ENCODE assay signal across 23 cellular contexts in genomic region chr19:48650974-48651681, GRCh38. TPM values are rescaled to one million over a fixed set of nuclear protein-coding genes. Genes with fewer than 3 reads are reported as not detected.
DNase-seq lines count a peak whose midpoint lies in the region; ATAC-seq and TF ChIP-seq lines count a peak whose summit lies in the region.
"Had no signal": no experiment of that assay in that cellular context is flagged by ENCODE, and none has a peak within 500 bp of the region (broad histone marks: within the 10 kb centered on the region; RNA-seq: fewer than 3 reads in every experiment).

No MANE protein-coding gene starts in this region.

- CTCF ChIA-PET in RWPE1 (lab: Yijun Ruan, JAX) = interaction anchor here (0.6 to 0.7 kb wide), 2 partner anchors 13 to 194 kb away, joined by 3 read pairs; no protein-coding TSS in a partner anchor

- DNase-seq in activated naive CD8-positive, alpha-beta T cell treated with anti-CD3 and anti-CD28 coated beads, Interleukin-2, amount 10 ng/mL, durations not matched to agents 7 days and 5 days = no peak
- no peak for DNase-seq in activated naive CD8-positive, alpha-beta T cell treated with anti-CD3 and anti-CD28 coated beads, Interleukin-2, amount 50 U/mL, for 24 hours
- no peak for DNase-seq in RWPE1 (ENCODE audit: low spot score)
- DNase-seq in effector memory CD8-positive, alpha-beta T cell = no peak
- no peak for DNase-seq in stimulated activated naive B cell treated with anti-CD40 and anti-IgM and Interleukin-4, amounts not matched to agents 10 μg/mL and 1 μg/mL and 100 μg/mL, for 72 hours
- no peak for DNase-seq in activated T-cell treated with anti-CD3 and anti-CD28 coated beads, Interleukin-2, amount 50 U/mL, for 1 hour
- DNase-seq: DND-41, GDM1, MG63, NCI-H1105, NCI-H187, NCI-H2171 treated with DMSO at 0.1 percent for 48 hours, NCI-H82, Right ventricle myocardium superior had no signal

- H3K4me3 Mint-ChIP-seq in activated naive CD8-positive, alpha-beta T cell treated with anti-CD3 and anti-CD28 coated beads, Interleukin-2, amount 10 ng/mL, durations not matched to agents 7 days and 5 days = no peak overlapping the region
- H3K4me3 Mint-ChIP-seq in activated naive CD8-positive, alpha-beta T cell treated with anti-CD3 and anti-CD28 coated beads, Interleukin-2, amount 50 U/mL, for 24 hours = no peak overlapping the region
- H3K4me3 Mint-ChIP-seq in effector memory CD8-positive, alpha-beta T cell = no peak overlapping the region
- no peak overlapping the region for H3K4me3 Mint-ChIP-seq in stimulated activated naive B cell treated with anti-CD40 and anti-IgM and Interleukin-4, amounts not matched to agents 10 μg/mL and 1 μg/mL and 100 μg/mL, for 72 hours

- H3K36me3 Mint-ChIP-seq in activated naive CD8-positive, alpha-beta T cell treated with anti-CD3 and anti-CD28 coated beads, Interleukin-2, amount 10 ng/mL, durations not matched to agents 7 days and 5 days = no peaks in the 10 kb centered on the region
- no peaks in the 10 kb centered on the region for H3K36me3 Mint-ChIP-seq in activated naive CD8-positive, alpha-beta T cell treated with anti-CD3 and anti-CD28 coated beads, Interleukin-2, amount 50 U/mL, for 24 hours (ENCODE audit: low read depth)
- peaks cover 7% of the 10 kb centered on the region for H3K36me3 Mint-ChIP-seq in effector memory CD8-positive, alpha-beta T cell (ENCODE audit: insufficient read depth)
- no peaks in the 10 kb centered on the region for H3K36me3 Mint-ChIP-seq in stimulated activated naive B cell treated with anti-CD40 and anti-IgM and Interleukin-4, amounts not matched to agents 10 μg/mL and 1 μg/mL and 100 μg/mL, for 72 hours

- peak overlapping the region; percentile 19 for H3K27ac Mint-ChIP-seq in activated naive CD8-positive, alpha-beta T cell treated with anti-CD3 and anti-CD28 coated beads, Interleukin-2, amount 10 ng/mL, durations not matched to agents 7 days and 5 days
- H3K27ac Mint-ChIP-seq in activated naive CD8-positive, alpha-beta T cell treated with anti-CD3 and anti-CD28 coated beads, Interleukin-2, amount 50 U/mL, for 24 hours = no peak overlapping the region
- H3K27ac Mint-ChIP-seq in effector memory CD8-positive, alpha-beta T cell = peak overlapping the region; percentile 71 to 86
- peak overlapping the region; percentile 27 for H3K27ac Mint-ChIP-seq in stimulated activated naive B cell treated with anti-CD40 and anti-IgM and Interleukin-4, amounts not matched to agents 10 μg/mL and 1 μg/mL and 100 μg/mL, for 72 hours

- H3K9me3 Mint-ChIP-seq in activated naive CD8-positive, alpha-beta T cell treated with anti-CD3 and anti-CD28 coated beads, Interleukin-2, amount 10 ng/mL, durations not matched to agents 7 days and 5 days = no peaks in the 10 kb centered on the region
- H3K9me3 Mint-ChIP-seq in activated naive CD8-positive, alpha-beta T cell treated with anti-CD3 and anti-CD28 coated beads, Interleukin-2, amount 50 U/mL, for 24 hours = no peaks in the 10 kb centered on the region
- no peaks in the 10 kb centered on the region for H3K9me3 Mint-ChIP-seq in effector memory CD8-positive, alpha-beta T cell
- H3K9me3 Mint-ChIP-seq in stimulated activated naive B cell treated with anti-CD40 and anti-IgM and Interleukin-4, amounts not matched to agents 10 μg/mL and 1 μg/mL and 100 μg/mL, for 72 hours = no peaks in the 10 kb centered on the region

- peak overlapping the region; percentile 15 for H3K27ac ChIP-seq in RWPE1
- H3K27ac ChIP-seq: C4-2B, HL-60, KMS-11 had no signal

- ATAC-seq in activated naive CD8-positive, alpha-beta T cell treated with anti-CD3 and anti-CD28 coated beads, Interleukin-2, amount 10 ng/mL, durations not matched to agents 7 days and 5 days (ENCODE audit: low read depth) = no peak
- ATAC-seq in activated naive CD8-positive, alpha-beta T cell treated with anti-CD3 and anti-CD28 coated beads, Interleukin-2, amount 50 U/mL, for 24 hours = no peak
- no peak for ATAC-seq in effector memory CD8-positive, alpha-beta T cell (replicated peaks)
- no peak for ATAC-seq in stimulated activated naive B cell treated with anti-CD40 and anti-IgM and Interleukin-4, amounts not matched to agents 10 μg/mL and 1 μg/mL and 100 μg/mL, for 72 hours (replicated peaks)
- ATAC-seq in HG02623 (IDR thresholded peaks at IDR 0.05; ENCODE audit: unreplicated experiment) (no peak), GM18867 (IDR thresholded peaks at IDR 0.05; ENCODE audit: unreplicated experiment) (no peak)
- ATAC-seq: Panc1, SK-N-SH treated with all-trans-retinoic acid at 6 μM for 48 hours had no signal

- H3K4me1 Mint-ChIP-seq in activated naive CD8-positive, alpha-beta T cell treated with anti-CD3 and anti-CD28 coated beads, Interleukin-2, amount 10 ng/mL, durations not matched to agents 7 days and 5 days = peaks cover 19% of the 10 kb centered on the region
- H3K4me1 Mint-ChIP-seq in activated naive CD8-positive, alpha-beta T cell treated with anti-CD3 and anti-CD28 coated beads, Interleukin-2, amount 50 U/mL, for 24 hours = peaks cover 25% of the 10 kb centered on the region
- peaks cover 18 to 23% of the 10 kb centered on the region in 2 donors for H3K4me1 Mint-ChIP-seq in effector memory CD8-positive, alpha-beta T cell (ENCODE audit: low read depth in 2 of 2)
- peaks cover 22 to 26% of the 10 kb centered on the region in 2 donors for H3K4me1 Mint-ChIP-seq in stimulated activated naive B cell treated with anti-CD40 and anti-IgM and Interleukin-4, amounts not matched to agents 10 μg/mL and 1 μg/mL and 100 μg/mL, for 72 hours

- POLR2A ChIA-PET in activated naive CD8-positive, alpha-beta T cell treated with anti-CD3 and anti-CD28 coated beads, Interleukin-2, amount 10 ng/mL, durations not matched to agents 7 days and 5 days (lab: Charles Lee) = no interaction called here
- POLR2A ChIA-PET in RWPE1 (lab: Yijun Ruan, JAX; ENCODE audit: low non-redundant PET) = no interaction called here

- TF ChIP-seq CTCF in RWPE1 (conservative IDR thresholded peaks at IDR 0.05; ENCODE audit: low read depth) = no peak

- no peaks in the 10 kb centered on the region for H3K27me3 Mint-ChIP-seq in activated naive CD8-positive, alpha-beta T cell treated with anti-CD3 and anti-CD28 coated beads, Interleukin-2, amount 10 ng/mL, durations not matched to agents 7 days and 5 days
- H3K27me3 Mint-ChIP-seq in activated naive CD8-positive, alpha-beta T cell treated with anti-CD3 and anti-CD28 coated beads, Interleukin-2, amount 50 U/mL, for 24 hours = no peaks in the 10 kb centered on the region
- no peaks in the 10 kb centered on the region for H3K27me3 Mint-ChIP-seq in effector memory CD8-positive, alpha-beta T cell
- no peaks in the 10 kb centered on the region for H3K27me3 Mint-ChIP-seq in stimulated activated naive B cell treated with anti-CD40 and anti-IgM and Interleukin-4, amounts not matched to agents 10 μg/mL and 1 μg/mL and 100 μg/mL, for 72 hours

RNA-seq across cellular contexts. Expression of gene CA11, which starts 5.1 kb away (rescaled TPM):
- 10 to 100 TPM in 1 of 2 experiments, 1 to 10 TPM in 1; 9.7 to 10.4 TPM for total RNA-seq in activated naive CD8-positive, alpha-beta T cell treated with anti-CD3 and anti-CD28 coated beads, Interleukin-2, amount 10 ng/mL, durations not matched to agents 7 days and 5 days

RNA-seq across cellular contexts. Expression of gene DBP, which starts 13.9 kb away (rescaled TPM):
- 10 to 100 TPM; 34.0 to 34.8 TPM for total RNA-seq in activated naive CD8-positive, alpha-beta T cell treated with anti-CD3 and anti-CD28 coated beads, Interleukin-2, amount 10 ng/mL, durations not matched to agents 7 days and 5 days

RNA-seq across cellular contexts. Expression of gene NTN5, which starts 21.7 kb away (rescaled TPM):
- 1 to 10 TPM; 1.8 to 2.3 TPM for total RNA-seq in activated naive CD8-positive, alpha-beta T cell treated with anti-CD3 and anti-CD28 coated beads, Interleukin-2, amount 10 ng/mL, durations not matched to agents 7 days and 5 days
- total RNA-seq: A172, NCI-H460, Right ventricle myocardium superior had no signal

RNA-seq across cellular contexts. Expression of gene SPHK2, which starts 31.8 kb away (rescaled TPM):
- total RNA-seq in activated naive CD8-positive, alpha-beta T cell treated with anti-CD3 and anti-CD28 coated beads, Interleukin-2, amount 10 ng/mL, durations not matched to agents 7 days and 5 days = 10 to 100 TPM; 31.4 to 31.8 TPM

RNA-seq across cellular contexts. Expression of gene RPL18, which starts 32.1 kb away (rescaled TPM):
- 1,000 to 10,000 TPM; 1,565 to 1,587 TPM for total RNA-seq in activated naive CD8-positive, alpha-beta T cell treated with anti-CD3 and anti-CD28 coated beads, Interleukin-2, amount 10 ng/mL, durations not matched to agents 7 days and 5 days
